ENCODE assay signal across 8 cellular contexts in the genomic region with DNA sequence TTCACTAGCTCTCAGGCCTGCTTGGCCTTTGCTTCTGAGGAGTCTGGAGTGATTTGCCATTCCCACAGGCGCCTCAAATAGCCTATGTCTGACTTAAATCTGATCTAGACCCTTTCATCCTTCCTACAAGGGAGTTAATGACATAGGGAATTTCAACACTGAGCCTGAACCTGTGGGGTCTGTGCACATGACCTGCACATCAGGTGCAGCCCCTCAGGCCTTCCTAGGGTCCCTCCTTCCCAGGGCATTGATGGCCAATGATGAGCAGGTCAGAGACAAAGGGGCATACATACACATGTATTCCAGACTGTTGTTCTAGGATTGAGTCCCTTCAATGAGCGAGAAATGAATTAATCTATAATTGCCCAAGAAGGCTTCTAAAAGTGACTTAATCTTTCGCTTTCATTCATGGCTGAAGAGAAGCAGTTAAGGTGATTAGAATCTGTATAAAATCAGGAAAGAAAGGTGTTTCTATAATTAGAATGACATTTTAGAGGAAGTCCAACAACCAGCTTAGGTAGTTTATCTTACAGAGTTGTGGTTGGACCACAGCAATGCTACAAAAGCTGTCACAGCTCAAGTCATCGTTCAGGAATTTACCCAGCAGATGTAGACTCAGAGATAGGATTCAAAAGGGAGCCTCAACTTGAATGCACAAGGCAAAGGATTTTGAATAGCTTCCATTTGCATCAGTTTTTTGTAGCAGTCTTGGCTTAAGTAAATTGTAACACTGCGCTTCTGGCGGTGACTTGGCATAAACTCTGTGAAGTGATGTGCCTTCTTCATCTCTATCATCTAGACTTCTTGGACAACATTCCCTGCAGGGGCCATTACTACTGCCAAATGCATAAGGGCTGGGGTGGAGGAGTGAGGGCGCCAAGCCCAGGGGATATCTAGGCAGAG. TPM values are rescaled to one million over a fixed set of nuclear protein-coding genes. Genes with fewer than 3 reads are reported as not detected.
DNase-seq lines count a peak whose midpoint lies in the region; ATAC-seq, FAIRE-seq and TF ChIP-seq lines count a peak whose summit lies in the region.

No MANE protein-coding gene starts in this region.

- H3K4me3 Mint-ChIP-seq in MCF 10A (ENCODE audit: unreplicated experiment) (no peak overlapping the region), mesothelial cell of epicardium (no peak overlapping the region), osteocyte (ENCODE audit: unreplicated experiment) (no peak overlapping the region)

- no peak overlapping the region for H3K27ac ChIP-seq in OCI-LY3 (ENCODE audit: low read length)

- no peak for TF ChIP-seq POLR2A in GM12891 (IDR thresholded peaks at IDR 0.05; ENCODE audit: low read depth, low read length)

- H3K9me3 Mint-ChIP-seq in MCF 10A (ENCODE audit: unreplicated experiment) (no peaks in the 10 kb centered on the region), mesothelial cell of epicardium (no peaks in the 10 kb centered on the region), osteocyte (ENCODE audit: unreplicated experiment) (no peaks in the 10 kb centered on the region)

- CTCF ChIA-PET in MCF 10A (lab: Yijun Ruan, JAX), result interaction anchor here (0.6 to 1.9 kb wide), 5 partner anchors 18 to 263 kb away, joined by 3 to 5 read pairs (median 3); no protein-coding TSS in a partner anchor

- no peaks in the 10 kb centered on the region for H3K9me3 ChIP-seq in OCI-LY3 (ENCODE audit: insufficient read depth, low read length)

- peak overlapping the region; percentile 55 for H3K27ac Mint-ChIP-seq in MCF 10A (ENCODE audit: low read depth, unreplicated experiment)
- peak overlapping the region; percentile 64 for H3K27ac Mint-ChIP-seq in mesothelial cell of epicardium
- no peak overlapping the region for H3K27ac Mint-ChIP-seq in osteocyte (ENCODE audit: unreplicated experiment)

- POLR2A ChIA-PET in MCF 10A (lab: Yijun Ruan, JAX), result interaction anchor here (0.6 to 2.2 kb wide), 9 partner anchors 13 to 220 kb away, joined by 3 to 10 read pairs (median 4); a partner anchor contains a TSS

- BruUV-seq in MCF 10A (replicated peaks; lab: Mats Ljungman, UMichigan), result no TSS peak

- H2AFZ ChIP-seq in OCI-LY3 (ENCODE audit: low read depth, low read length), result no peak overlapping the region

- DNase-seq in GM12891 (ENCODE audit: insufficient read length, low spot score), result no peak
- peak; percentile 69 for DNase-seq in MCF 10A (ENCODE audit: unreplicated experiment)
- no peak for DNase-seq in mesothelial cell of epicardium (ENCODE audit: low spot score in 2 of 2, unreplicated experiment in 2 of 2)
- DNase-seq in NAMALWA (ENCODE audit: low spot score), result no peak
- no peak for DNase-seq in osteocyte (ENCODE audit: extremely low spot score, unreplicated experiment)
- DNase-seq in C1 segment of cervical spinal cord (lab: John Stamatoyannopoulos, UW), result no peak

- no peaks in the 10 kb centered on the region for H3K36me3 ChIP-seq in OCI-LY3 (replicated peaks; ENCODE audit: low read depth, low read length)

- ATAC-seq in HG02642 (IDR thresholded peaks at IDR 0.05; ENCODE audit: poor library complexity, unreplicated experiment), result peak; percentile 37

- H3K27me3 Mint-ChIP-seq in MCF 10A (ENCODE audit: insufficient read depth, unreplicated experiment), result no peaks in the 10 kb centered on the region
- no peaks in the 10 kb centered on the region for H3K27me3 Mint-ChIP-seq in mesothelial cell of epicardium (ENCODE audit: low read depth)
- H3K27me3 Mint-ChIP-seq in osteocyte (ENCODE audit: unreplicated experiment), result no peaks in the 10 kb centered on the region

- peak overlapping the region; percentile 82 for H3K4me2 ChIP-seq in OCI-LY3 (ENCODE audit: low read length)

- no peaks in the 10 kb centered on the region for H3K79me2 ChIP-seq in OCI-LY3 (ENCODE audit: low read length)

- H3K4me3 ChIP-seq in OCI-LY3 (ENCODE audit: low read length), result peak overlapping the region; percentile 42; the same call in 1 of the 2 replicates

- H3K4me1 Mint-ChIP-seq in MCF 10A (ENCODE audit: insufficient read depth, unreplicated experiment) (peaks cover 32% of the 10 kb centered on the region), mesothelial cell of epicardium (peaks cover 42% of the 10 kb centered on the region), osteocyte (ENCODE audit: unreplicated experiment) (peaks cover 12% of the 10 kb centered on the region)

- peaks cover 27% of the 10 kb centered on the region for H3K4me1 ChIP-seq in OCI-LY3 (ENCODE audit: low read length)

- H3K36me3 Mint-ChIP-seq in MCF 10A (ENCODE audit: insufficient read depth, unreplicated experiment) (no peaks in the 10 kb centered on the region), mesothelial cell of epicardium (no peaks in the 10 kb centered on the region), osteocyte (ENCODE audit: unreplicated experiment) (no peaks in the 10 kb centered on the region)

- no peaks in the 10 kb centered on the region for H4K20me1 ChIP-seq in OCI-LY3 (ENCODE audit: insufficient read depth, low read length)

- TF ChIP-seq CTCF in OCI-LY3 (IDR thresholded peaks at IDR 0.05; ENCODE audit: low read depth, low read length) (no peak), MCF 10A (IDR thresholded peaks at IDR 0.05; ENCODE audit: unreplicated experiment) (no peak), mesothelial cell of epicardium (IDR thresholded peaks at IDR 0.05; ENCODE audit: unreplicated experiment) (no peak), osteocyte (IDR thresholded peaks at IDR 0.05) (no peak)

- no peak overlapping the region for H3K9ac ChIP-seq in OCI-LY3 (ENCODE audit: low read length)

- FAIRE-seq in GM12891 (lab: Jason Lieb, UNC), result no peak

- H3K27me3 ChIP-seq in OCI-LY3 (ENCODE audit: low read depth, low read length), result peaks cover 9% of the 10 kb centered on the region; the same call in 1 of the 2 replicates

- intact Hi-C loops in MCF 10A (cut with micrococcal nuclease), result loop anchor here (5.0 kb wide), 1 partner anchor 132 kb away; a partner anchor contains a TSS

TF ChIP-seq in GM12891, 5 proteins besides CTCF, POLR2A, EP300 and RAD21:
- no peak for TF ChIP-seq TAF1 (IDR thresholded peaks at IDR 0.05; ENCODE audit: low read depth, low read length)
- no peak for TF ChIP-seq POLR2AphosphoS5 (IDR thresholded peaks at IDR 0.05; ENCODE audit: low read depth, low read length)
- peak; percentile 75 for TF ChIP-seq SPI1 (IDR thresholded peaks at IDR 0.05; ENCODE audit: low read depth, low read length)
- TF ChIP-seq POU2F2 (IDR thresholded peaks at IDR 0.05; ENCODE audit: low read depth, low read length), result no peak
- TF ChIP-seq PAX5 (IDR thresholded peaks at IDR 0.05; ENCODE audit: insufficient read depth, low read length, severe bottlenecking), result no peak
TF ChIP-seq in GM12891: peak in this region for 1.

RNA-seq across cellular contexts. Expression of a gene that starts 27.0 kb away (rescaled TPM):
- 21.3 TPM for polyA plus RNA-seq in GM12891 (2012; ENCODE audit: low read depth, missing spikeins)
- total RNA-seq in MCF 10A (2022) (19.5 and 28.5 TPM in 2 replicates), mesothelial cell of epicardium (25.3 to 26.8 TPM (median 26.4 TPM) in 3 replicates), osteocyte (15.3 and 19.9 TPM in 2 replicates)
